In the genomic region with DNA sequence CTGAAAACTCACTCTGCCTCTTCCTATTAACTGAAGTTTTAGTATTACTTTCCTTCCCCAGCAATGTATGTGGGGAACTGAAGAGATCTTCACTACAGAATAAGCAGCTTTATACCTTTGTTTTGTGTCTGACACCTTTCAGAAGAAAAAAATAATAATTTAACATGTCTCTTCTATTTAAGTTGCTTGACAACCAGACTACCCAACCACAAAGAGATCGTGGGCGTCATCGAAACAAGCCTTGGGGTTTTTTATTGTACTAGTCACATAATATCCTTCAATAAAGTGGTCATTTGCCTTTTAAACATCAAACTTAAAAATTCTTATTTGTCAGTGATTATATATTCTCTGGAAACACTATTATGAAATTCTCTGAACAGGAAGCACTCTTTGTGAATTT, we compare ENCODE assay signal across 10 cellular contexts.
"Had no signal": no experiment of that assay in that cellular context is flagged by ENCODE, and none has a peak within 500 bp of the region (broad histone marks: within the 10 kb centered on the region; RNA-seq: fewer than 3 reads in every experiment).

No MANE protein-coding gene starts in this region.

- H3K9ac ChIP-seq: GM23248 had no signal

- H3K4me1 ChIP-seq: HAP-1 had no signal

- H3K27ac ChIP-seq: GM23248 had no signal

- H3K9me3 ChIP-seq: HAP-1 had no signal

- H2AFZ ChIP-seq: GM23248 had no signal

- DNase-seq: GM23248, GOT3, H7, HFFc6, IMR-90, KG1 had no signal

- H3K4me3 Mint-ChIP-seq: HFFc6 had no signal

- H3K27ac Mint-ChIP-seq: HFFc6 had no signal

- ATAC-seq: HCT116, K562 had no signal

- H3K4me3 ChIP-seq: GM23248, HAP-1, K562 had no signal

- FAIRE-seq: HTR-8/SVneo, K562 had no signal

- H3K36me3 ChIP-seq: HAP-1 had no signal
